In the genomic region with DNA sequence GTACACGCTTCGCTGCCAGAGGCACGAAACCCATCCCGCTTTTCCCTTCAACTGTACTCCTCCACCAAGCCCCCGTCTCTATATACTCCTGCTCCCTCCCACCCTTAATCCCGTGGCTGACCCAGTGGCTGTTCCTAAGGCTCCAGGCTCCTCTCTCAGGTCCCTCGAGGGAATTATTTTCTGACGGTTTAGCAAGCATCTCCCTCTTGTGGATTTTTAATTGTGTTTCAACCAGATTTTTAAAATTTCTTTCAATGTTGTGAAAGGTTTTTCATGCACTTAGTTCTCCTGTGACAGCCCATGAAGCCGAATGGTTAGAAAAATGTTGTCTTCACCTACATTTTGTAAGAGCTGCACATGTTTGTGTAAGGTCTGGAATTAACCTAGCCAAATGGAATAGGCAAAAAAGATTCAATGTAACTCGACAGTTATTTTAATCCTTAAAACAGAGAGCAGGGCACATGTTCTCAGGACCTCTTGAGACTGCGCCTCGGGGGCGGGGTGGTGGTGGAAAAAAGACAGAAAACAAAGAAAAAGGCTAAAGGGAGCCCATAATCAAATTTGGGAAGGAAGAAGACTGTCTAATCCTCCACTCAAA, we compare ENCODE assay signal across 8 cellular contexts. TPM values are rescaled to one million over a fixed set of nuclear protein-coding genes. Genes with fewer than 3 reads are reported as not detected.
DNase-seq lines count a peak whose midpoint lies in the region; FAIRE-seq and TF ChIP-seq lines count a peak whose summit lies in the region.

No MANE protein-coding gene starts in this region.

- no peaks in the 10 kb centered on the region for H3K27me3 ChIP-seq in HUES6 (ENCODE audit: control insufficient read depth, insufficient read depth, low read length)

- DNase-seq in NOMO-1 treated with DMSO at 0.1 percent for 48 hours (lab: John Stamatoyannopoulos, UW; ENCODE audit: unreplicated experiment), result peak; percentile 71
- no peak for DNase-seq in NOMO-1 treated with dmso at 0.1 percent for 144 hours (lab: John Stamatoyannopoulos, UW; ENCODE audit: unreplicated experiment)
- DNase-seq in SK-N-MC (ENCODE audit: low read depth, low spot score), result no peak
- DNase-seq in erythroblast (lab: John Stamatoyannopoulos, UW), result no peak
- no peak for DNase-seq in nephron progenitor cell
- no peak for DNase-seq in GM12892 (ENCODE audit: insufficient read length)
- no peak for DNase-seq in midbrain (lab: John Stamatoyannopoulos, UW)

- H3K36me3 Mint-ChIP-seq in nephron progenitor cell (ENCODE audit: low read depth), result peaks cover 6% of the 10 kb centered on the region

- no peaks in the 10 kb centered on the region for H3K9me3 ChIP-seq in HUES6 (ENCODE audit: control insufficient read depth, insufficient read depth, low read depth, low read length)
- no peaks in the 10 kb centered on the region for H3K9me3 ChIP-seq in SK-N-MC (ENCODE audit: low read depth, low read length)

- H3K4me1 Mint-ChIP-seq in nephron progenitor cell, result peaks cover 21% of the 10 kb centered on the region

- no peaks in the 10 kb centered on the region for H3K9me3 Mint-ChIP-seq in nephron progenitor cell

- TF ChIP-seq POLR2A in erythroblast (IDR thresholded peaks at IDR 0.05; ENCODE audit: low read length) (peak; percentile 27), GM12892 (IDR thresholded peaks at IDR 0.05; ENCODE audit: low read depth, low read length) (no peak)

- no peak for TF ChIP-seq CTCF in nephron progenitor cell (IDR thresholded peaks at IDR 0.05)

- FAIRE-seq in GM12892 (lab: Jason Lieb, UNC), result no peak

- H3K27ac Mint-ChIP-seq in nephron progenitor cell, result peak overlapping the region; percentile 96

- H3K4me3 ChIP-seq in HUES6 (ENCODE audit: low read depth, low read length) (peak overlapping the region; percentile 89), SK-N-MC (peak overlapping the region; percentile 83)

- H3K36me3 ChIP-seq in HUES6 (ENCODE audit: control insufficient read depth, insufficient read depth, low read length) (no peaks in the 10 kb centered on the region), SK-N-MC (ENCODE audit: insufficient read depth, low read length) (peaks cover 4% of the 10 kb centered on the region; the same call in 1 of the 2 replicates)

- H3K27ac ChIP-seq in HUES6 (ENCODE audit: low read depth, low read length) (0 out of 2 replicates have a peak overlapping the region, but pooled peaks have one; percentile 16), SK-N-MC (peak overlapping the region; percentile 69)

- peaks cover 9% of the 10 kb centered on the region for H3K4me1 ChIP-seq in HUES6 (ENCODE audit: control insufficient read depth, insufficient read depth, low read length)

- peak overlapping the region; percentile 52 for H3K9ac ChIP-seq in HUES6 (ENCODE audit: low read length)
- H3K9ac ChIP-seq in SK-N-MC (ENCODE audit: insufficient read length), result peak overlapping the region; percentile 18

- peak overlapping the region; percentile 94 for H3K4me3 Mint-ChIP-seq in nephron progenitor cell

- H3K27me3 Mint-ChIP-seq in nephron progenitor cell (ENCODE audit: low read depth, poor library complexity), result no peaks in the 10 kb centered on the region

RNA-seq across cellular contexts. Expression of a gene that starts 0.6 kb away (rescaled TPM):
- polyA plus RNA-seq in GM12892 (2012; ENCODE audit: missing spikeins), result 14.9 TPM

RNA-seq across cellular contexts. Expression of a gene that starts 24.7 kb away (rescaled TPM):
- polyA plus RNA-seq in GM12892 (2012; ENCODE audit: missing spikeins), result 230 TPM

RNA-seq across cellular contexts. Expression of a gene that starts 31.1 kb away (rescaled TPM):
- 18.4 TPM for polyA plus RNA-seq in GM12892 (2012; ENCODE audit: missing spikeins)
